In the genomic region with DNA sequence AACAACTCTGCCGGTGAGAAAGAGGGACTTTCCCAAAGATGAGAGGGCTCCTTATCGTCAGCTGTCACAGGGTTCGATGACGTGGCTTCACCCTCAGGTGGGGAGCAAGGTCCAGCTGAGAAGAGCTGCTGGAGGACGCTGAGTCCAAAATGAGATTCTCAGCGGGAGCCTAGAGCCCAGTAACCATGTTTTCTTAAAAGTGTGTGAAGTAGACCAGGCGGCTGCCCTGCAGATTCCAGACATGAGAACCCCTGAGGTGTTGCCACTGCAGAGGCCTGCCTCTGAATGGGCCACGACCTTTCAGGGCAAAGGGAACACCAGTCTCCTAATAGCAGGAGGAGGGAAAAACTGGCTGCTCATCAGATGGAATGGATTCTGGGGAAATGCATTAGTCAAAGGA, we compare ENCODE assay signal across 16 cellular contexts.
DNase-seq lines count a peak whose midpoint lies in the region; ATAC-seq and TF ChIP-seq lines count a peak whose summit lies in the region.
"Had no signal": no experiment of that assay in that cellular context is flagged by ENCODE, and none has a peak within 500 bp of the region (broad histone marks: within the 10 kb centered on the region; RNA-seq: fewer than 3 reads in every experiment).

No MANE protein-coding gene starts in this region.

- H2BK5ac ChIP-seq in mesendoderm (ENCODE audit: low read length): no peak overlapping the region

- peak overlapping the region; percentile 63 for H3K27ac Mint-ChIP-seq in Caco-2 (ENCODE audit: unreplicated experiment)
- H3K27ac Mint-ChIP-seq in chondrocyte (ENCODE audit: unreplicated experiment): peak overlapping the region; percentile 8
- H3K27ac Mint-ChIP-seq: progenitor cell of endocrine pancreas had no signal

- peak; percentile 62 to 66 for DNase-seq in Caco-2
- peak; percentile 56 for DNase-seq in M059J (ENCODE audit: low read depth)
- DNase-seq in chondrocyte (ENCODE audit: low spot score): no peak
- peak; percentile 81 for DNase-seq in mesendoderm
- no peak for DNase-seq in psoas muscle
- no peak for DNase-seq in UCSD-AML1 (lab: John Stamatoyannopoulos, UW; ENCODE audit: unreplicated experiment)
- DNase-seq in NCI-H1436 (lab: John Stamatoyannopoulos, UW): no peak
- DNase-seq: activated CD8-positive, alpha-beta memory T cell treated with anti-CD3 and anti-CD28 coated beads, Interleukin-2, amount 50 U/mL, for 4 hours; activated naive CD4-positive, alpha-beta T cell; CD8-positive, alpha-beta memory T cell; effector CD4-positive, alpha-beta T cell; naive thymus-derived CD4-positive, alpha-beta T cell; NCI-H446 treated with DMSO at 0.1 percent for 48 hours; stomach had no signal

- H3K4me1 Mint-ChIP-seq in Caco-2 (ENCODE audit: low read depth, unreplicated experiment) (peaks cover 33% of the 10 kb centered on the region), chondrocyte (ENCODE audit: low read depth) (peaks cover 55% of the 10 kb centered on the region)

- no peaks in the 10 kb centered on the region for H3K79me1 ChIP-seq in mesendoderm (ENCODE audit: low read length)

- no CpG with 5 or more reads among the region's 8 CpGs for WGBS in mesendoderm (ENCODE audit: extremely low coverage, insufficient coverage, low lambda C conversion rate)
- 80 to 87% (median 85%) methylated on average over 8 of the region's 8 CpGs for WGBS in psoas muscle, 3 donors

- H3K23ac ChIP-seq in mesendoderm (ENCODE audit: low read length): no peak overlapping the region

- H3K9me3 Mint-ChIP-seq in Caco-2 (ENCODE audit: unreplicated experiment): no peaks in the 10 kb centered on the region
- no peaks in the 10 kb centered on the region for H3K9me3 Mint-ChIP-seq in chondrocyte (ENCODE audit: low read depth)
- H3K9me3 Mint-ChIP-seq: CD8-positive, alpha-beta memory T cell; naive thymus-derived CD4-positive, alpha-beta T cell had no signal

- TF ChIP-seq CTCF in Caco-2 (IDR thresholded peaks at IDR 0.05; ENCODE audit: insufficient read depth in 1 of 2, low read depth in 1 of 2, low read length in 1 of 2, severe bottlenecking in 1 of 2, unreplicated experiment in 1 of 2) (no peak), chondrocyte (IDR thresholded peaks at IDR 0.05) (no peak), psoas muscle (IDR thresholded peaks at IDR 0.05) (no peak)

- no peaks in the 10 kb centered on the region for H3K79me2 ChIP-seq in mesendoderm (ENCODE audit: control insufficient read depth, insufficient read depth, low read length)

- CTCF ChIA-PET in Caco-2 (lab: Charles Lee): no interaction called here

- no peak for ATAC-seq in psoas muscle
- no peak for ATAC-seq in HG03025 (IDR thresholded peaks at IDR 0.05; ENCODE audit: low FRiP score, unreplicated experiment)
- ATAC-seq: naive thymus-derived CD4-positive, alpha-beta T cell had no signal

- POLR2A ChIA-PET in Caco-2 (lab: Charles Lee): no interaction called here

- H4K5ac ChIP-seq in mesendoderm (ENCODE audit: low read length): no peak overlapping the region

- no TSS peak for BruUV-seq in Caco-2 (replicated peaks; lab: Mats Ljungman, UMichigan)

- H4K8ac ChIP-seq in mesendoderm (ENCODE audit: low read depth, low read length): no peak overlapping the region

- no peak overlapping the region for H2AK5ac ChIP-seq in mesendoderm (ENCODE audit: low read length)

- H3K4me2 ChIP-seq in mesendoderm (ENCODE audit: low read length): no peak overlapping the region

- H3K4ac ChIP-seq in mesendoderm (ENCODE audit: low read depth, low read length): peak overlapping the region; percentile 58

- H3K36me3 Mint-ChIP-seq in Caco-2 (ENCODE audit: insufficient read depth, unreplicated experiment) (peaks cover 4% of the 10 kb centered on the region), chondrocyte (ENCODE audit: low read depth) (no peaks in the 10 kb centered on the region)

- no peak overlapping the region for H3K56ac ChIP-seq in mesendoderm (ENCODE audit: low read length)

- H3K27ac ChIP-seq in mesendoderm (ENCODE audit: low read depth, low read length): no peak overlapping the region
- no peak overlapping the region for H3K27ac ChIP-seq in psoas muscle
- H3K27ac ChIP-seq: stomach had no signal

- H3K36me3 ChIP-seq in Caco-2 (ENCODE audit: control insufficient read depth, insufficient read depth, low read length) (no peaks in the 10 kb centered on the region), mesendoderm (ENCODE audit: control insufficient read depth, insufficient read depth, low read length) (no peaks in the 10 kb centered on the region), psoas muscle (ENCODE audit: insufficient read depth in 1 of 2, low read depth in 1 of 2) (no peaks in the 10 kb centered on the region)
- H3K36me3 ChIP-seq: stomach had no signal

- H3K4me1 ChIP-seq in Caco-2 (peaks cover 36% of the 10 kb centered on the region), mesendoderm (ENCODE audit: control insufficient read depth, low read depth, low read length) (peaks cover 16% of the 10 kb centered on the region), psoas muscle (peaks cover 27% of the 10 kb centered on the region)

- no peak overlapping the region for H3K9ac ChIP-seq in mesendoderm (ENCODE audit: low read length)

- H3K18ac ChIP-seq in mesendoderm (ENCODE audit: low read length): peak overlapping the region; percentile 13

- H2BK120ac ChIP-seq in mesendoderm (ENCODE audit: low read depth, low read length): no peak overlapping the region

- H3K4me3 Mint-ChIP-seq in Caco-2 (ENCODE audit: unreplicated experiment) (peak overlapping the region; percentile 50), chondrocyte (ENCODE audit: unreplicated experiment) (no peak overlapping the region)
- H3K4me3 Mint-ChIP-seq: naive thymus-derived CD4-positive, alpha-beta T cell had no signal

- no peaks in the 10 kb centered on the region for H3K27me3 ChIP-seq in Caco-2 (replicated peaks; ENCODE audit: control insufficient read depth, insufficient read depth, low read length)
- H3K27me3 ChIP-seq in mesendoderm (ENCODE audit: insufficient read depth, low read length, poor library complexity): no peaks in the 10 kb centered on the region
- H3K27me3 ChIP-seq in psoas muscle (ENCODE audit: insufficient read depth in 3 of 3, low read length in 2 of 3): no peaks in the 10 kb centered on the region
- H3K27me3 ChIP-seq: stomach had no signal

- no peaks in the 10 kb centered on the region for H3K9me3 ChIP-seq in Caco-2
- no peaks in the 10 kb centered on the region for H3K9me3 ChIP-seq in psoas muscle
- H3K9me3 ChIP-seq: stomach had no signal

- H2BK15ac ChIP-seq in mesendoderm (replicated peaks; ENCODE audit: low read depth): no peak overlapping the region

- H3K27me3 Mint-ChIP-seq in Caco-2 (ENCODE audit: insufficient read depth, unreplicated experiment) (no peaks in the 10 kb centered on the region), chondrocyte (ENCODE audit: low read depth) (no peaks in the 10 kb centered on the region)
- H3K27me3 Mint-ChIP-seq: CD8-positive, alpha-beta memory T cell; naive thymus-derived CD4-positive, alpha-beta T cell; progenitor cell of endocrine pancreas had no signal

- no peak overlapping the region for H3K4me3 ChIP-seq in Caco-2 (ENCODE audit: low read depth, low read length)
- H3K4me3 ChIP-seq in mesendoderm (ENCODE audit: low read length): no peak overlapping the region
- H3K4me3 ChIP-seq in psoas muscle: no peak overlapping the region
- H3K4me3 ChIP-seq: stomach had no signal

- intact Hi-C loops in Caco-2 (cut with micrococcal nuclease; ENCODE audit: unreplicated experiment) (no loop called here), psoas muscle (cut with DNase I) (no loop called here)

Comparison
In these comparisons a context has a peak if more than half of its experiments do, and no peak if none do; other contexts are left out.
1. DNase-seq: peak in Caco-2 (2 of 2), M059J (single experiment) and mesendoderm (single experiment); none in chondrocyte (single experiment), psoas muscle (0 of 2), UCSD-AML1 (single experiment) and NCI-H1436 (single experiment).